In genomic region chr19:11088508-11089253, GRCh38 we compare ENCODE assay signal across 8 cellular contexts. TPM values are rescaled to one million over a fixed set of nuclear protein-coding genes. Genes with fewer than 3 reads are reported as not detected.
DNase-seq lines count a peak whose midpoint lies in the region; ATAC-seq and TF ChIP-seq lines count a peak whose summit lies in the region.

No MANE protein-coding gene starts in this region.

- H3K27me3 ChIP-seq in Panc1 (ENCODE audit: control insufficient read depth, insufficient read depth, low read length) = no peaks in the 10 kb centered on the region

- in situ Hi-C loops in Panc1 (cut with HindIII; ENCODE audit: low pct_unique_long_range_greater_than_20kb, low sequenced_read_pairs) = no loop called here

- no peak for TF ChIP-seq CTCF in Panc1 (IDR thresholded peaks at IDR 0.05)
- TF ChIP-seq CTCF in nephron progenitor cell (IDR thresholded peaks at IDR 0.05) = no peak

- POLR2A ChIA-PET in Panc1 (lab: Charles Lee) = interaction anchor here (0.6 to 1.6 kb wide), 4 partner anchors 8 to 157 kb away, joined by 3 to 4 read pairs (median 4); no protein-coding TSS in a partner anchor

- H3K36me3 Mint-ChIP-seq in nephron progenitor cell (ENCODE audit: low read depth) = peaks cover 12% of the 10 kb centered on the region

- H3K27ac Mint-ChIP-seq in nephron progenitor cell = peak overlapping the region; percentile 98

- peaks cover 33% of the 10 kb centered on the region for H3K4me1 ChIP-seq in Panc1 (ENCODE audit: control insufficient read depth, insufficient read depth, low read length)

- peaks cover 5% of the 10 kb centered on the region for H3K36me3 ChIP-seq in Panc1 (ENCODE audit: control insufficient read depth, insufficient read depth, low read length)

- peak overlapping the region; percentile 75 to 82 for H3K4me3 ChIP-seq in Panc1 (ENCODE audit: low read depth in 2 of 2, low read length in 2 of 2)

- CTCF ChIA-PET in Panc1 (lab: Charles Lee) = no interaction called here

- H3K9me3 Mint-ChIP-seq in nephron progenitor cell = no peaks in the 10 kb centered on the region

- H3K4me1 Mint-ChIP-seq in nephron progenitor cell = peaks cover 44% of the 10 kb centered on the region

- intact Hi-C loops in Panc1 (cut with micrococcal nuclease; ENCODE audit: unreplicated experiment) = no loop called here

- H3K27ac ChIP-seq in Panc1 (ENCODE audit: low read length) (peak overlapping the region; percentile 97), epithelial cell of prostate (peak overlapping the region; percentile 100)

- peak overlapping the region; percentile 89 for H3K4me3 Mint-ChIP-seq in nephron progenitor cell

- no peaks in the 10 kb centered on the region for H3K9me3 ChIP-seq in Panc1 (ENCODE audit: control insufficient read depth, insufficient read depth, low read depth, low read length)

- ATAC-seq in Panc1 (no peak), HG02884 (IDR thresholded peaks at IDR 0.05; ENCODE audit: unreplicated experiment) (no peak), HG02759 (IDR thresholded peaks at IDR 0.05; ENCODE audit: unreplicated experiment) (no peak)

- BruUV-seq in Panc1 (replicated peaks; lab: Mats Ljungman, UMichigan) = TSS peak; percentile 97

- DNase-seq in ELR (ENCODE audit: low read depth) (peak; percentile 23), Panc1 (ENCODE audit: low read depth, low spot score) (no peak), epithelial cell of prostate (ENCODE audit: low read depth, low spot score) (no peak), nephron progenitor cell (no peak), COLO668 (lab: John Stamatoyannopoulos, UW; ENCODE audit: unreplicated experiment) (no peak)
- no peak for DNase-seq in stimulated activated CD8-positive, alpha-beta memory T cell treated with anti-CD3 and anti-CD28 coated beads, Interleukin-4, amount 100 ng/mL, for 48 hours

- H3K27me3 Mint-ChIP-seq in nephron progenitor cell (ENCODE audit: low read depth, poor library complexity) = no peaks in the 10 kb centered on the region

RNA-seq across cellular contexts. Expression of gene LDLR, which starts 0.6 kb away (rescaled TPM):
- 203 TPM for total RNA-seq in Panc1 (2021; ENCODE audit: unreplicated experiment)
- 110 TPM for polyA plus RNA-seq in Panc1 (2012; ENCODE audit: insufficient read length)
